Comparison of ENCODE assay signal across 22 cellular contexts in genomic region chr2:188993264-188993663, GRCh38. TPM values are rescaled to one million over a fixed set of nuclear protein-coding genes. Genes with fewer than 3 reads are reported as not detected.
DNase-seq lines count a peak whose midpoint lies in the region; ATAC-seq and TF ChIP-seq lines count a peak whose summit lies in the region.
"Had no signal": no experiment of that assay in that cellular context is flagged by ENCODE, and none has a peak within 500 bp of the region (broad histone marks: within the 10 kb centered on the region; RNA-seq: fewer than 3 reads in every experiment).

No MANE protein-coding gene starts in this region.

- no peak overlapping the region for H3K4me2 ChIP-seq in hepatocyte
- no peak overlapping the region for H3K4me2 ChIP-seq in osteoblast (ENCODE audit: insufficient read depth, low read length)

- no peak for ATAC-seq in effector memory CD8-positive, alpha-beta T cell (replicated peaks)
- ATAC-seq: K562, PC-3 had no signal

- WGBS in hepatocyte (ENCODE audit: low lambda C conversion rate, missing lambda C conversion rate), result 79% methylated on average over 1 of the region's 1 CpG

- no peak overlapping the region for H3K4me3 Mint-ChIP-seq in effector memory CD8-positive, alpha-beta T cell
- H3K4me3 Mint-ChIP-seq: CD4-positive, CD25-positive, alpha-beta regulatory T cell had no signal

- H3K27ac ChIP-seq in hepatocyte (peak overlapping the region; percentile 55), osteoblast (ENCODE audit: low read depth, low read length) (peak overlapping the region; percentile 35), vagina (peak overlapping the region; percentile 67)
- H3K27ac ChIP-seq: SJCRH30 had no signal

- H3K4me3 ChIP-seq in adipocyte (ENCODE audit: low read length), result no peak overlapping the region
- H3K4me3 ChIP-seq in hepatocyte, result no peak overlapping the region
- no peak overlapping the region for H3K4me3 ChIP-seq in osteoblast (ENCODE audit: insufficient read depth, low read length)
- H3K4me3 ChIP-seq in vagina, result no peak overlapping the region
- H3K4me3 ChIP-seq: K562, SJCRH30 had no signal

- no peaks in the 10 kb centered on the region for H3K27me3 Mint-ChIP-seq in effector memory CD8-positive, alpha-beta T cell
- H3K27me3 Mint-ChIP-seq: CD4-positive, CD25-positive, alpha-beta regulatory T cell had no signal

- H3K9me2 ChIP-seq in hepatocyte (replicated peaks; ENCODE audit: insufficient read depth), result no peaks in the 10 kb centered on the region

- H3K27me3 ChIP-seq in adipocyte (replicated peaks; ENCODE audit: control insufficient read depth, insufficient read depth, low read length) (no peaks in the 10 kb centered on the region), hepatocyte (no peaks in the 10 kb centered on the region), osteoblast (ENCODE audit: insufficient read depth, low read length) (no peaks in the 10 kb centered on the region), vagina (no peaks in the 10 kb centered on the region)
- H3K27me3 ChIP-seq: SJCRH30 had no signal

- H3K4me1 ChIP-seq in adipocyte (ENCODE audit: control insufficient read depth, insufficient read depth, low read length), result peaks cover 57% of the 10 kb centered on the region
- no peaks in the 10 kb centered on the region for H3K4me1 ChIP-seq in hepatocyte (ENCODE audit: insufficient read depth)
- H3K4me1 ChIP-seq in osteoblast (ENCODE audit: insufficient read depth, low read length), result no peaks in the 10 kb centered on the region
- peaks cover 21% of the 10 kb centered on the region for H3K4me1 ChIP-seq in vagina
- H3K4me1 ChIP-seq: SJCRH30 had no signal

- intact Hi-C loops in vagina (cut with DNase I), result no loop called here

- DNase-seq in adipocyte (ENCODE audit: low read depth), result no peak
- no peak for DNase-seq in hepatocyte (ENCODE audit: low spot score)
- no peak for DNase-seq in osteoblast (ENCODE audit: insufficient read length, low spot score, missing footprints)
- DNase-seq in vagina (ENCODE audit: extremely low spot score in 2 of 2), result no peak
- no peak for DNase-seq in C1 segment of cervical spinal cord (lab: John Stamatoyannopoulos, UW)
- DNase-seq in effector memory CD8-positive, alpha-beta T cell, result no peak
- DNase-seq in UCSD-AML1 (lab: John Stamatoyannopoulos, UW; ENCODE audit: unreplicated experiment), result no peak
- DNase-seq: CD4-positive, CD25-positive, alpha-beta regulatory T cell; DMS53; Kasumi-1; MV-4-11; NCI-H1105 treated with DMSO at 0.1 percent for 48 hours; NCI-H146; NCI-H1930; NCI-H446 treated with DMSO at 0.1 percent for 48 hours; NCI-H526; NCI-H82; NK-92 treated with Interleukin-12 subunit alpha and Interleukin-12 subunit beta, amount 100 ng/mL, for 24 hours; PC-3; SJCRH30 had no signal

- H2AFZ ChIP-seq in hepatocyte, result no peak overlapping the region
- H2AFZ ChIP-seq in osteoblast (ENCODE audit: low read length), result no peak overlapping the region

- no peaks in the 10 kb centered on the region for H3K9me3 Mint-ChIP-seq in effector memory CD8-positive, alpha-beta T cell

- H3K4me1 Mint-ChIP-seq in effector memory CD8-positive, alpha-beta T cell (ENCODE audit: low read depth in 2 of 2), result no peaks in the 10 kb centered on the region
- H3K4me1 Mint-ChIP-seq: CD4-positive, CD25-positive, alpha-beta regulatory T cell had no signal

- H3K79me2 ChIP-seq in hepatocyte (peaks cover 57% of the 10 kb centered on the region), osteoblast (ENCODE audit: insufficient read depth, low read length) (peaks cover 2% of the 10 kb centered on the region)

- H3K36me3 ChIP-seq in adipocyte (ENCODE audit: control insufficient read depth, insufficient read depth, low read length, severe bottlenecking) (peaks cover 100% of the 10 kb centered on the region), hepatocyte (replicated peaks; ENCODE audit: insufficient read depth, low read depth) (no peaks in the 10 kb centered on the region), osteoblast (ENCODE audit: insufficient read depth, low read length) (peaks cover 100% of the 10 kb centered on the region), vagina (peaks cover 4 to 64% of the 10 kb centered on the region in 2 donors)
- H3K36me3 ChIP-seq: SJCRH30 had no signal

- peaks cover 2% of the 10 kb centered on the region for H3K36me3 Mint-ChIP-seq in effector memory CD8-positive, alpha-beta T cell (ENCODE audit: insufficient read depth)
- H3K36me3 Mint-ChIP-seq: CD4-positive, CD25-positive, alpha-beta regulatory T cell had no signal

- no peaks in the 10 kb centered on the region for H3K9me3 ChIP-seq in adipocyte (ENCODE audit: control insufficient read depth, low read length)
- no peaks in the 10 kb centered on the region for H3K9me3 ChIP-seq in hepatocyte (ENCODE audit: low read depth)
- H3K9me3 ChIP-seq in osteoblast (ENCODE audit: low read depth, low read length), result no peaks in the 10 kb centered on the region
- H3K9me3 ChIP-seq in vagina, result no peaks in the 10 kb centered on the region
- H3K9me3 ChIP-seq: SJCRH30 had no signal

- peak overlapping the region; percentile 70 for H3K9ac ChIP-seq in adipocyte (ENCODE audit: low read length)

- H4K20me1 ChIP-seq in hepatocyte (ENCODE audit: insufficient read depth, poor library complexity, severe bottlenecking), result peaks cover 3% of the 10 kb centered on the region
- H4K20me1 ChIP-seq in osteoblast (ENCODE audit: insufficient read depth, low read length), result no peaks in the 10 kb centered on the region

- no peak for TF ChIP-seq CTCF in hepatocyte (IDR thresholded peaks at IDR 0.05; ENCODE audit: poor library complexity)
- no peak for TF ChIP-seq CTCF in osteoblast (IDR thresholded peaks at IDR 0.05; ENCODE audit: extremely low read depth, low read depth, low read length)
- no peak for TF ChIP-seq CTCF in vagina (IDR thresholded peaks at IDR 0.05)

- no peak overlapping the region for H3K27ac Mint-ChIP-seq in effector memory CD8-positive, alpha-beta T cell
- H3K27ac Mint-ChIP-seq: CD4-positive, CD25-positive, alpha-beta regulatory T cell had no signal

- no peak for TF ChIP-seq POLR2A in vagina (IDR thresholded peaks at IDR 0.05)

RNA-seq across cellular contexts. Expression of gene COL3A1, which starts 19.1 kb away (rescaled TPM):
- total RNA-seq in hepatocyte, result 5,479 and 8,329 TPM in 2 replicates
- 6,699 and 6,726 TPM in 2 replicates for polyA plus RNA-seq in hepatocyte
- total RNA-seq in osteoblast, result 3,160 and 5,672 TPM in 2 replicates
- total RNA-seq in vagina, result 123 TPM
- total RNA-seq: CD4-positive, CD25-positive, alpha-beta regulatory T cell; HT-29 had no signal
- polyA plus RNA-seq: CD4-positive, CD25-positive, alpha-beta regulatory T cell had no signal

Comparison
In these comparisons a context has a peak if more than half of its experiments do, and no peak if none do; other contexts are left out.
1. RNA of gene COL3A1, which starts 19.1 kb away (total RNA-seq): 5,479 to 8,329 TPM in hepatocyte and 3,160 to 5,672 TPM in osteoblast; 123 TPM in vagina (single experiment); every median in the first group is over 10 times any median in the second.
2. Peak in every context shown above with its lines, with median percentiles within 50 percentile points of each other: H3K27ac ChIP-seq.